ENCODE assay signal across 8 cellular contexts in genomic region chr1:166165661-166166399, GRCh38. TPM values are rescaled to one million over a fixed set of nuclear protein-coding genes. Genes with fewer than 3 reads are reported as not detected.
A peak's percentile ranks its signal among the peaks of the same experiment; 100 is the strongest.
DNase-seq lines count a peak whose midpoint lies in the region; ATAC-seq and TF ChIP-seq lines count a peak whose summit lies in the region.

No MANE protein-coding gene starts in this region.

- peak overlapping the region; percentile 18 for H3K56ac ChIP-seq in mesendoderm (ENCODE audit: low read length)

- no peak for TF ChIP-seq CTCF in chondrocyte (IDR thresholded peaks at IDR 0.05)
- TF ChIP-seq CTCF in upper lobe of right lung (IDR thresholded peaks at IDR 0.05) = no peak

- peak overlapping the region; percentile 14 for H3K4me2 ChIP-seq in mesendoderm (ENCODE audit: low read length)

- H3K27ac Mint-ChIP-seq in chondrocyte (ENCODE audit: unreplicated experiment) = no peak overlapping the region

- H3K4me1 Mint-ChIP-seq in chondrocyte (ENCODE audit: low read depth) = peaks cover 16% of the 10 kb centered on the region

- H3K36me3 ChIP-seq in mesendoderm (ENCODE audit: control insufficient read depth, insufficient read depth, low read length) (no peaks in the 10 kb centered on the region), upper lobe of right lung (no peaks in the 10 kb centered on the region)

- no peak overlapping the region for H2BK15ac ChIP-seq in mesendoderm (replicated peaks; ENCODE audit: low read depth)

- no peaks in the 10 kb centered on the region for H3K79me2 ChIP-seq in mesendoderm (ENCODE audit: control insufficient read depth, insufficient read depth, low read length)

- H3K79me1 ChIP-seq in mesendoderm (ENCODE audit: low read length) = no peaks in the 10 kb centered on the region

- peaks cover 67% of the 10 kb centered on the region for H3K27me3 Mint-ChIP-seq in chondrocyte (ENCODE audit: low read depth)

- H3K9me3 ChIP-seq in upper lobe of right lung = no peaks in the 10 kb centered on the region

- no peak overlapping the region for H2BK5ac ChIP-seq in mesendoderm (ENCODE audit: low read length)

- H3K9me3 Mint-ChIP-seq in chondrocyte (ENCODE audit: low read depth) = no peaks in the 10 kb centered on the region

- ATAC-seq in upper lobe of right lung (peak; percentile 2), GM21515 (IDR thresholded peaks at IDR 0.05; ENCODE audit: unreplicated experiment) (no peak)

- H3K4me3 Mint-ChIP-seq in chondrocyte (ENCODE audit: unreplicated experiment) = peak overlapping the region; percentile 59

- H3K27me3 ChIP-seq in mesendoderm (ENCODE audit: insufficient read depth, low read length, poor library complexity) (peaks cover 18% of the 10 kb centered on the region), upper lobe of right lung (no peaks in the 10 kb centered on the region)

- H2AK5ac ChIP-seq in mesendoderm (ENCODE audit: low read length) = no peak overlapping the region

- intact Hi-C loops in upper lobe of right lung (cut with DNase I) = no loop called here

- H3K18ac ChIP-seq in mesendoderm (ENCODE audit: low read length) = no peak overlapping the region

- H3K4me3 ChIP-seq in mesendoderm (ENCODE audit: low read length) (no peak overlapping the region), upper lobe of right lung (peak overlapping the region; percentile 61)

- WGBS in mesendoderm (ENCODE audit: extremely low coverage, insufficient coverage, low lambda C conversion rate) = no CpG with 5 or more reads among the region's 71 CpGs

- no peak overlapping the region for H4K5ac ChIP-seq in mesendoderm (ENCODE audit: low read length)

- H3K23ac ChIP-seq in mesendoderm (ENCODE audit: low read length) = no peak overlapping the region

- H3K27ac ChIP-seq in mesendoderm (ENCODE audit: low read depth, low read length) (no peak overlapping the region), upper lobe of right lung (no peak overlapping the region)

- H4K8ac ChIP-seq in mesendoderm (ENCODE audit: low read depth, low read length) = no peak overlapping the region

- no peaks in the 10 kb centered on the region for H3K36me3 Mint-ChIP-seq in chondrocyte (ENCODE audit: low read depth)

- peak overlapping the region; percentile 25 for H3K9ac ChIP-seq in mesendoderm (ENCODE audit: low read length)

- no peaks in the 10 kb centered on the region for H3K4me1 ChIP-seq in mesendoderm (ENCODE audit: control insufficient read depth, low read depth, low read length)
- H3K4me1 ChIP-seq in upper lobe of right lung = peaks cover 14% of the 10 kb centered on the region

- DNase-seq in activated effector memory CD4-positive, alpha-beta T cell treated with anti-CD3 and anti-CD28 coated beads, Interleukin-2, amount 50 U/mL, for 16 hours = peak; percentile 65
- no peak for DNase-seq in activated effector memory CD4-positive, alpha-beta T cell treated with Interleukin-2 at 50 U/mL for 16 hours
- peak; percentile 80 to 92 for DNase-seq in NCI-H526 (lab: John Stamatoyannopoulos, UW)
- peak; percentile 89 for DNase-seq in chondrocyte (ENCODE audit: low spot score)
- peak; percentile 56 for DNase-seq in mesendoderm
- DNase-seq in upper lobe of right lung = no peak
- DNase-seq in Kasumi-1 (lab: John Stamatoyannopoulos, UW) = no peak

- no peak overlapping the region for H3K4ac ChIP-seq in mesendoderm (ENCODE audit: low read depth, low read length)

- H2BK120ac ChIP-seq in mesendoderm (ENCODE audit: low read depth, low read length) = no peak overlapping the region

RNA-seq across cellular contexts. Expression of gene FAM78B, which starts 1.0 kb away (rescaled TPM):
- total RNA-seq in chondrocyte (0.13 to 0.82 TPM (median 0.22 TPM) in 3 replicates), upper lobe of right lung (1.2 TPM)
- polyA plus RNA-seq in mesendoderm (2013, experiment 1 of 2) = 1.1 TPM
- polyA plus RNA-seq in mesendoderm (2013, experiment 2 of 2) = 1.1 TPM

Comparison
In these comparisons a context has a peak if more than half of its experiments do, and no peak if none do; other contexts are left out.
1. DNase-seq: peak in activated effector memory CD4-positive, alpha-beta T cell treated with anti-CD3 and anti-CD28 coated beads, Interleukin-2, amount 50 U/mL, for 16 hours (single experiment), NCI-H526 (2 of 2), chondrocyte (single experiment) and mesendoderm (single experiment); none in activated effector memory CD4-positive, alpha-beta T cell treated with Interleukin-2 at 50 U/mL for 16 hours (single experiment), upper lobe of right lung (single experiment) and Kasumi-1 (0 of 2).